In the genomic region with DNA sequence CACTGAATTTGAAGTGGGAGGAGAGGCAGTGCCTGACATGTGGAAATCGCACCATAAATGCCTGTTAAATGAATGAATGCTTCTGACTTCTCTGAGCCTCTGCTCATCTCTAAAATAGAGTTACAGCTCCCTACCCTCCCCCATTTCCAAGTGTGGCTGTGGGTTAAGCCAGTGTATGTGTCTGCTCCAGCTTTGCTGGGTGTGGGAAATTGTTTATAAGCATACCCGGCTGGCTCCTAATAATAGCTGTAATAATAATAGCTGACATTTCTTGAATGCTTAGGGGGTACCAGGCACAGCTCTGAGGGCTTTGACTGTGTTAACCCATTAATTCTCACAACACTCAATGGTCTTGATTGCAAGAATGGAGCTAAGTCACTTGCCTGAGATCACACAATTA, we compare ENCODE assay signal across 20 cellular contexts. TPM values are rescaled to one million over a fixed set of nuclear protein-coding genes. Genes with fewer than 3 reads are reported as not detected.
DNase-seq lines count a peak whose midpoint lies in the region; ATAC-seq and TF ChIP-seq lines count a peak whose summit lies in the region.
"Had no signal": no experiment of that assay in that cellular context is flagged by ENCODE, and none has a peak within 500 bp of the region (broad histone marks: within the 10 kb centered on the region; RNA-seq: fewer than 3 reads in every experiment).

No MANE protein-coding gene starts in this region.

- H3K9me3 ChIP-seq in esophagus muscularis mucosa (no peaks in the 10 kb centered on the region), tibial artery (no peaks in the 10 kb centered on the region)
- H3K9me3 ChIP-seq: BE2C, Caco-2 had no signal

- TF ChIP-seq CTCF in esophagus muscularis mucosa (IDR thresholded peaks at IDR 0.05) (no peak), tibial artery (IDR thresholded peaks at IDR 0.05) (no peak)

- no peak for DNase-seq in Right ventricle myocardium inferior (ENCODE audit: missing footprints)
- DNase-seq in cardiac septum (ENCODE audit: low spot score), result no peak
- DNase-seq in esophagus muscularis mucosa (ENCODE audit: extremely low spot score), result no peak
- DNase-seq in myocyte (ENCODE audit: low read depth), result peak; percentile 92
- DNase-seq in tibial artery, result no peak
- DNase-seq in NCI-H1694 treated with DMSO at 0.1 percent for 48 hours (lab: John Stamatoyannopoulos, UW), result no peak
- no peak for DNase-seq in KG1 (lab: John Stamatoyannopoulos, UW)
- DNase-seq in GM03348 (ENCODE audit: low spot score), result no peak
- DNase-seq: 8988T, activated gamma-delta T cell, activated T-cell treated with anti-CD3 and anti-CD28 coated beads for 4 hours, BE2C, Caco-2, EL, foreskin fibroblast, MM.1S, natural killer cell, NCI-H1436 treated with DMSO at 0.1 percent for 48 hours, NCI-H748 treated with DMSO at 0.1 percent for 48 hours, PC-3 had no signal

- H3K4me3 ChIP-seq in esophagus muscularis mucosa (no peak overlapping the region), tibial artery (no peak overlapping the region)

- no peak for TF ChIP-seq POLR2A in esophagus muscularis mucosa (IDR thresholded peaks at IDR 0.05; ENCODE audit: low read depth)

- intact Hi-C loops in Right ventricle myocardium inferior (cut with DNase I), result no loop called here
- intact Hi-C loops in cardiac septum (cut with DNase I), result loop anchor here (2.0 kb wide), 1 partner anchor 26 kb away; no protein-coding TSS in a partner anchor
- intact Hi-C loops in esophagus muscularis mucosa (cut with DNase I), result no loop called here
- intact Hi-C loops in tibial artery (cut with DNase I; ENCODE audit: low total_unique reads), result no loop called here

- peak overlapping the region; percentile 46 to 75 (median 64) for H3K27ac ChIP-seq in esophagus muscularis mucosa (replicated peaks in 1 of 4)
- H3K27ac ChIP-seq in tibial artery, result peak overlapping the region; percentile 80 to 94

- TF ChIP-seq EP300 in esophagus muscularis mucosa (IDR thresholded peaks at IDR 0.05), result no peak

- H3K4me1 ChIP-seq in esophagus muscularis mucosa, result peaks cover 30 to 53% (median 31%) of the 10 kb centered on the region in 4 donors
- H3K4me1 ChIP-seq in tibial artery, result peaks cover 7 to 77% (median 47%) of the 10 kb centered on the region in 4 donors
- H3K4me1 ChIP-seq: BE2C, Caco-2 had no signal

- WGBS in esophagus muscularis mucosa, result 40% methylated on average over 2 of the region's 2 CpGs

- H3K27me3 ChIP-seq in esophagus muscularis mucosa (no peaks in the 10 kb centered on the region), tibial artery (no peaks in the 10 kb centered on the region)
- H3K27me3 ChIP-seq: BE2C had no signal

- H3K36me3 ChIP-seq in esophagus muscularis mucosa (no peaks in the 10 kb centered on the region), tibial artery (no peaks in the 10 kb centered on the region)
- H3K36me3 ChIP-seq: BE2C had no signal

- ATAC-seq in Right ventricle myocardium inferior, result peak; percentile 51
- ATAC-seq: natural killer cell, PC-3 had no signal

RNA-seq across cellular contexts. Expression of a gene that starts 7.0 kb away (rescaled TPM):
- 36.6 TPM for total RNA-seq in Right ventricle myocardium inferior
- total RNA-seq in cardiac septum, result 56.6 TPM
- 10 to 100 TPM; 20.4 to 42.4 (median 26.4) TPM for total RNA-seq in esophagus muscularis mucosa
- total RNA-seq in myocyte, result 11.1 and 13.1 TPM in 2 replicates
- 17.2 TPM for polyA plus RNA-seq in myocyte (2012)
